11 cellular contexts compared by ENCODE assay signal in the genomic region with DNA sequence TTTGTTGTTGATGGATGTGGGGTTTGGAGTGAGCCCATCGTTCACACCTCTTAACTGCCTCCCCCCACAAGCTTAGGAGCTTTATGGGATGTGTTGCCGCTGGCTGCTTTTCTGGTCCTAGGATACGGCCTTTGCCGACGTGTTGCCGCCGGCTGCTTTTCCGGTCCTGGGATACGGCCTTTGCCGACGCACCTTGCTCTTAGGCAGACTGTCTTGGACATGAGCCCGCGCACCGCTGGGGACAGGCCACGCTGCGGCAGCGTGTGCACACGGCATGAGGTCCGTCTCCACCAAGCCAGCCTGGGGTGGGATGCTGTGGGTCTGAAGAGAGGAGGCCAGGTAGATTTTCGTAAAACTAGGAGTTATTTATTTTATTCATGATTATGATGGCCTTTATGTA.
"Had no signal": no experiment of that assay in that cellular context is flagged by ENCODE, and none has a peak within 500 bp of the region (broad histone marks: within the 10 kb centered on the region; RNA-seq: fewer than 3 reads in every experiment).

No MANE protein-coding gene starts in this region.

- DNase-seq: activated CD4-positive, alpha-beta T cell treated with anti-CD3 and anti-CD28 coated beads for 4 hours; activated CD8-positive, alpha-beta T cell treated with anti-CD3 and anti-CD28 coated beads, Interleukin-2, amount 10 ng/mL, durations not matched to agents 7 days and 5 days; activated naive CD4-positive, alpha-beta T cell treated with anti-CD3 and anti-CD28 coated beads for 36 hours; central memory CD4-positive, alpha-beta T cell; cortex of kidney; effector CD8-positive, alpha-beta T cell; hippocampal formation; small intestine had no signal

- H3K4me3 ChIP-seq: tibial nerve had no signal

- H3K27ac ChIP-seq: epithelial cell of prostate had no signal

- H3K9me3 ChIP-seq: tibial nerve had no signal

- H3K36me3 ChIP-seq: tibial nerve had no signal

- ATAC-seq: activated CD8-positive, alpha-beta T cell treated with anti-CD3 and anti-CD28 coated beads, Interleukin-2, amount 10 ng/mL, durations not matched to agents 7 days and 5 days; stimulated activated effector memory CD8-positive, alpha-beta T cell treated with anti-CD3 and anti-CD28 coated beads, Interleukin-12 subunit alpha, Interleukin-12 subunit beta, amount 100 ng/mL, for 72 hours had no signal

- H3K27me3 ChIP-seq: tibial nerve had no signal
